1 cellular context compared by ENCODE assay signal in the genomic region with DNA sequence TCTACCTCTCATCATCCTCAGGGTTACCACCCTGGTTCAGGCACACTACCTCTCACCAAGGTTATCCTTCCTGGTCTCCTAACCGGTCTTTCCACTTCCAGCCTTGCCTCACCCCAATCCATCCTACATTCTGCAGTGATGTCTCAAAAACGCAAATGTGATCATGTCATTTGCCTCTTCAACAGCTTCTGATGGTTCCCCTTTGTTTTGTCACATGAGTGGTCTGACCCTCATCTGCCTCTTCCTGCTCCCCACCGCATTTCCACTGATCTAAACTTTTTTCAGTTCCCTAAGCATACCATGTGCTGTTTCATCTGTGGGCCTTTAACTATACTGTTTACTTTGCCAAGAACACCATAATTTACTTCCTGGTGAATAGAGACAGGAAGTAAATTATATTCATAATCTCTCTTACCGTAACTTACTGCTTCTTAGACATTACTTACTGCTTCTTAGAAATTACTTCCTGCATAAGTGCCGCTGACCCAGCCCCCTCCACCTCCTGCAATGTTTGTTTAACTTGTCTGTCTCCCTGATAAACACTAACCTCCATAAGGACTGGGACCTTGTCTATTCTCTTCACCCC.
TF ChIP-seq lines count a peak whose summit lies in the region.

No MANE protein-coding gene starts in this region.

TF ChIP-seq in GM12878, 131 proteins besides CTCF, POLR2A, EP300 and RAD21 (continued from another document and continues in another):
- TF ChIP-seq, protein P1, sequence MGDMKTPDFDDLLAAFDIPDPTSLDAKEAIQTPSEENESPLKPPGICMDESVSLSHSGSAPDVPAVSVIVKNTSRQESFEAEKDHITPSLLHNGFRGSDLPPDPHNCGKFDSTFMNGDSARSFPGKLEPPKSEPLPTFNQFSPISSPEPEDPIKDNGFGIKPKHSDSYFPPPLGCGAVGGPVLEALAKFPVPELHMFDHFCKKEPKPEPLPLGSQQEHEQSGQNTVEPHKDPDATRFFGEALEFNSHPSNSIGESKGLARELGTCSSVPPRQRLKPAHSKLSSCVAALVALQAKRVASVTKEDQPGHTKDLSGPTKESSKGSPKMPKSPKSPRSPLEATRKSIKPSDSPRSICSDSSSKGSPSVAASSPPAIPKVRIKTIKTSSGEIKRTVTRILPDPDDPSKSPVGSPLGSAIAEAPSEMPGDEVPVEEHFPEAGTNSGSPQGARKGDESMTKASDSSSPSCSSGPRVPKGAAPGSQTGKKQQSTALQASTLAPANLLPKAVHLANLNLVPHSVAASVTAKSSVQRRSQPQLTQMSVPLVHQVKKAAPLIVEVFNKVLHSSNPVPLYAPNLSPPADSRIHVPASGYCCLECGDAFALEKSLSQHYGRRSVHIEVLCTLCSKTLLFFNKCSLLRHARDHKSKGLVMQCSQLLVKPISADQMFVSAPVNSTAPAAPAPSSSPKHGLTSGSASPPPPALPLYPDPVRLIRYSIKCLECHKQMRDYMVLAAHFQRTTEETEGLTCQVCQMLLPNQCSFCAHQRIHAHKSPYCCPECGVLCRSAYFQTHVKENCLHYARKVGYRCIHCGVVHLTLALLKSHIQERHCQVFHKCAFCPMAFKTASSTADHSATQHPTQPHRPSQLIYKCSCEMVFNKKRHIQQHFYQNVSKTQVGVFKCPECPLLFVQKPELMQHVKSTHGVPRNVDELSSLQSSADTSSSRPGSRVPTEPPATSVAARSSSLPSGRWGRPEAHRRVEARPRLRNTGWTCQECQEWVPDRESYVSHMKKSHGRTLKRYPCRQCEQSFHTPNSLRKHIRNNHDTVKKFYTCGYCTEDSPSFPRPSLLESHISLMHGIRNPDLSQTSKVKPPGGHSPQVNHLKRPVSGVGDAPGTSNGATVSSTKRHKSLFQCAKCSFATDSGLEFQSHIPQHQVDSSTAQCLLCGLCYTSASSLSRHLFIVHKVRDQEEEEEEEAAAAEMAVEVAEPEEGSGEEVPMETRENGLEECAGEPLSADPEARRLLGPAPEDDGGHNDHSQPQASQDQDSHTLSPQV (IDR thresholded peaks at IDR 0.05) = no peak
- TF ChIP-seq, protein P2, sequence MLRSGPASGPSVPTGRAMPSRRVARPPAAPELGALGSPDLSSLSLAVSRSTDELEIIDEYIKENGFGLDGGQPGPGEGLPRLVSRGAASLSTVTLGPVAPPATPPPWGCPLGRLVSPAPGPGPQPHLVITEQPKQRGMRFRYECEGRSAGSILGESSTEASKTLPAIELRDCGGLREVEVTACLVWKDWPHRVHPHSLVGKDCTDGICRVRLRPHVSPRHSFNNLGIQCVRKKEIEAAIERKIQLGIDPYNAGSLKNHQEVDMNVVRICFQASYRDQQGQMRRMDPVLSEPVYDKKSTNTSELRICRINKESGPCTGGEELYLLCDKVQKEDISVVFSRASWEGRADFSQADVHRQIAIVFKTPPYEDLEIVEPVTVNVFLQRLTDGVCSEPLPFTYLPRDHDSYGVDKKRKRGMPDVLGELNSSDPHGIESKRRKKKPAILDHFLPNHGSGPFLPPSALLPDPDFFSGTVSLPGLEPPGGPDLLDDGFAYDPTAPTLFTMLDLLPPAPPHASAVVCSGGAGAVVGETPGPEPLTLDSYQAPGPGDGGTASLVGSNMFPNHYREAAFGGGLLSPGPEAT (IDR thresholded peaks at IDR 0.05; ENCODE audit: low read depth) = no peak
- no peak for TF ChIP-seq EGR1 (IDR thresholded peaks at IDR 0.05; ENCODE audit: borderline replicate concordance in 1 of 2, low read depth in 2 of 2, low read length in 2 of 2)
- TF ChIP-seq YBX1 (IDR thresholded peaks at IDR 0.05) = no peak
- peak; percentile 69 to 73 for TF ChIP-seq BHLHE40 (IDR thresholded peaks at IDR 0.05; ENCODE audit: borderline replicate concordance in 1 of 2, low read depth in 2 of 2, low read length in 1 of 2)
- TF ChIP-seq, protein P3, sequence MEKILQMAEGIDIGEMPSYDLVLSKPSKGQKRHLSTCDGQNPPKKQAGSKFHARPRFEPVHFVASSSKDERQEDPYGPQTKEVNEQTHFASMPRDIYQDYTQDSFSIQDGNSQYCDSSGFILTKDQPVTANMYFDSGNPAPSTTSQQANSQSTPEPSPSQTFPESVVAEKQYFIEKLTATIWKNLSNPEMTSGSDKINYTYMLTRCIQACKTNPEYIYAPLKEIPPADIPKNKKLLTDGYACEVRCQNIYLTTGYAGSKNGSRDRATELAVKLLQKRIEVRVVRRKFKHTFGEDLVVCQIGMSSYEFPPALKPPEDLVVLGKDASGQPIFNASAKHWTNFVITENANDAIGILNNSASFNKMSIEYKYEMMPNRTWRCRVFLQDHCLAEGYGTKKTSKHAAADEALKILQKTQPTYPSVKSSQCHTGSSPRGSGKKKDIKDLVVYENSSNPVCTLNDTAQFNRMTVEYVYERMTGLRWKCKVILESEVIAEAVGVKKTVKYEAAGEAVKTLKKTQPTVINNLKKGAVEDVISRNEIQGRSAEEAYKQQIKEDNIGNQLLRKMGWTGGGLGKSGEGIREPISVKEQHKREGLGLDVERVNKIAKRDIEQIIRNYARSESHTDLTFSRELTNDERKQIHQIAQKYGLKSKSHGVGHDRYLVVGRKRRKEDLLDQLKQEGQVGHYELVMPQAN (conservative IDR thresholded peaks at IDR 0.05) = no peak
- TF ChIP-seq, protein P4, sequence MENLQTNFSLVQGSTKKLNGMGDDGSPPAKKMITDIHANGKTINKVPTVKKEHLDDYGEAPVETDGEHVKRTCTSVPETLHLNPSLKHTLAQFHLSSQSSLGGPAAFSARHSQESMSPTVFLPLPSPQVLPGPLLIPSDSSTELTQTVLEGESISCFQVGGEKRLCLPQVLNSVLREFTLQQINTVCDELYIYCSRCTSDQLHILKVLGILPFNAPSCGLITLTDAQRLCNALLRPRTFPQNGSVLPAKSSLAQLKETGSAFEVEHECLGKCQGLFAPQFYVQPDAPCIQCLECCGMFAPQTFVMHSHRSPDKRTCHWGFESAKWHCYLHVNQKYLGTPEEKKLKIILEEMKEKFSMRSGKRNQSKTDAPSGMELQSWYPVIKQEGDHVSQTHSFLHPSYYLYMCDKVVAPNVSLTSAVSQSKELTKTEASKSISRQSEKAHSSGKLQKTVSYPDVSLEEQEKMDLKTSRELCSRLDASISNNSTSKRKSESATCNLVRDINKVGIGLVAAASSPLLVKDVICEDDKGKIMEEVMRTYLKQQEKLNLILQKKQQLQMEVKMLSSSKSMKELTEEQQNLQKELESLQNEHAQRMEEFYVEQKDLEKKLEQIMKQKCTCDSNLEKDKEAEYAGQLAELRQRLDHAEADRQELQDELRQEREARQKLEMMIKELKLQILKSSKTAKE (IDR thresholded peaks at IDR 0.05; ENCODE audit: low read depth, poor library complexity, severe bottlenecking) = no peak
- TF ChIP-seq POU2F2 (IDR thresholded peaks at IDR 0.05; ENCODE audit: borderline replicate concordance, low read depth, low read length) = no peak
- TF ChIP-seq BACH1 (IDR thresholded peaks at IDR 0.05; ENCODE audit: borderline replicate concordance) = no peak
- no peak for TF ChIP-seq NR2F1 (conservative IDR thresholded peaks at IDR 0.05)
- no peak for TF ChIP-seq MYC (IDR thresholded peaks at IDR 0.05; ENCODE audit: insufficient read depth, insufficient read length, insufficient replicate concordance, low read length, severe bottlenecking)
- TF ChIP-seq PAX8 (IDR thresholded peaks at IDR 0.05) = no peak
- no peak for TF ChIP-seq POLR2AphosphoS2 (IDR thresholded peaks at IDR 0.05; ENCODE audit: low read depth, low read length)
- peak; percentile 54; the same call in 1 of the 2 replicates for TF ChIP-seq RAD51 (IDR thresholded peaks at IDR 0.05)
- TF ChIP-seq POLR2AphosphoS5 (IDR thresholded peaks at IDR 0.05; ENCODE audit: low read length) = no peak
- TF ChIP-seq, protein P5, sequence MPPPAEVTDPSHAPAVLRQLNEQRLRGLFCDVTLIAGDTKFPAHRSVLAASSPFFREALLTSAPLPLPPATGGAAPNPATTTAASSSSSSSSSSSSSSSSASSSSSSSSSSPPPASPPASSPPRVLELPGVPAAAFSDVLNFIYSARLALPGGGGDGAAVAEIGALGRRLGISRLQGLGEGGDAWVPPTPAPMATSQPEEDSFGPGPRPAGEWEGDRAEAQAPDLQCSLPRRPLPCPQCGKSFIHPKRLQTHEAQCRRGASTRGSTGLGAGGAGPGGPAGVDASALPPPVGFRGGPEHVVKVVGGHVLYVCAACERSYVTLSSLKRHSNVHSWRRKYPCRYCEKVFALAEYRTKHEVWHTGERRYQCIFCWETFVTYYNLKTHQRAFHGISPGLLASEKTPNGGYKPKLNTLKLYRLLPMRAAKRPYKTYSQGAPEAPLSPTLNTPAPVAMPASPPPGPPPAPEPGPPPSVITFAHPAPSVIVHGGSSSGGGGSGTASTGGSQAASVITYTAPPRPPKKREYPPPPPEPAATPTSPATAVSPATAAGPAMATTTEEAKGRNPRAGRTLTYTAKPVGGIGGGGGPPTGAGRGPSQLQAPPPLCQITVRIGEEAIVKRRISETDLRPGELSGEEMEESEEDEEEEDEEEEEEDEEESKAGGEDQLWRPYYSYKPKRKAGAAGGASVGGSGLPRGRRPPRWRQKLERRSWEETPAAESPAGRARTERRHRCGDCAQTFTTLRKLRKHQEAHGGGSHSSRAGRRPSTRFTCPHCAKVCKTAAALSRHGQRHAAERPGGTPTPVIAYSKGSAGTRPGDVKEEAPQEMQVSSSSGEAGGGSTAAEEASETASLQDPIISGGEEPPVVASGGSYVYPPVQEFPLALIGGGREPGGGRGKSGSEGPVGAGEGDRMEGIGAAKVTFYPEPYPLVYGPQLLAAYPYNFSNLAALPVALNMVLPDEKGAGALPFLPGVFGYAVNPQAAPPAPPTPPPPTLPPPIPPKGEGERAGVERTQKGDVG (CRISPR knock-in tag; IDR thresholded peaks at IDR 0.05) = no peak
- peak; percentile 77; the same call in 1 of the 2 replicates for TF ChIP-seq SPI1 (IDR thresholded peaks at IDR 0.05; ENCODE audit: borderline replicate concordance, insufficient read depth, low read depth, low read length)
- no peak for TF ChIP-seq BCL11A (IDR thresholded peaks at IDR 0.05; ENCODE audit: low read depth, low read length)
- TF ChIP-seq, protein P6, sequence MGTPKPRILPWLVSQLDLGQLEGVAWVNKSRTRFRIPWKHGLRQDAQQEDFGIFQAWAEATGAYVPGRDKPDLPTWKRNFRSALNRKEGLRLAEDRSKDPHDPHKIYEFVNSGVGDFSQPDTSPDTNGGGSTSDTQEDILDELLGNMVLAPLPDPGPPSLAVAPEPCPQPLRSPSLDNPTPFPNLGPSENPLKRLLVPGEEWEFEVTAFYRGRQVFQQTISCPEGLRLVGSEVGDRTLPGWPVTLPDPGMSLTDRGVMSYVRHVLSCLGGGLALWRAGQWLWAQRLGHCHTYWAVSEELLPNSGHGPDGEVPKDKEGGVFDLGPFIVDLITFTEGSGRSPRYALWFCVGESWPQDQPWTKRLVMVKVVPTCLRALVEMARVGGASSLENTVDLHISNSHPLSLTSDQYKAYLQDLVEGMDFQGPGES (IDR thresholded peaks at IDR 0.05) = no peak
- TF ChIP-seq, protein P7, sequence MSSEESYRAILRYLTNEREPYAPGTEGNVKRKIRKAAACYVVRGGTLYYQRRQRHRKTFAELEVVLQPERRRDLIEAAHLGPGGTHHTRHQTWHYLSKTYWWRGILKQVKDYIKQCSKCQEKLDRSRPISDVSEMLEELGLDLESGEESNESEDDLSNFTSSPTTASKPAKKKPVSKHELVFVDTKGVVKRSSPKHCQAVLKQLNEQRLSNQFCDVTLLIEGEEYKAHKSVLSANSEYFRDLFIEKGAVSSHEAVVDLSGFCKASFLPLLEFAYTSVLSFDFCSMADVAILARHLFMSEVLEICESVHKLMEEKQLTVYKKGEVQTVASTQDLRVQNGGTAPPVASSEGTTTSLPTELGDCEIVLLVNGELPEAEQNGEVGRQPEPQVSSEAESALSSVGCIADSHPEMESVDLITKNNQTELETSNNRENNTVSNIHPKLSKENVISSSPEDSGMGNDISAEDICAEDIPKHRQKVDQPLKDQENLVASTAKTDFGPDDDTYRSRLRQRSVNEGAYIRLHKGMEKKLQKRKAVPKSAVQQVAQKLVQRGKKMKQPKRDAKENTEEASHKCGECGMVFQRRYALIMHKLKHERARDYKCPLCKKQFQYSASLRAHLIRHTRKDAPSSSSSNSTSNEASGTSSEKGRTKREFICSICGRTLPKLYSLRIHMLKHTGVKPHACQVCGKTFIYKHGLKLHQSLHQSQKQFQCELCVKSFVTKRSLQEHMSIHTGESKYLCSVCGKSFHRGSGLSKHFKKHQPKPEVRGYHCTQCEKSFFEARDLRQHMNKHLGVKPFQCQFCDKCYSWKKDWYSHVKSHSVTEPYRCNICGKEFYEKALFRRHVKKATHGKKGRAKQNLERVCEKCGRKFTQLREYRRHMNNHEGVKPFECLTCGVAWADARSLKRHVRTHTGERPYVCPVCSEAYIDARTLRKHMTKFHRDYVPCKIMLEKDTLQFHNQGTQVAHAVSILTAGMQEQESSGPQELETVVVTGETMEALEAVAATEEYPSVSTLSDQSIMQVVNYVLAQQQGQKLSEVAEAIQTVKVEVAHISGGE (CRISPR knock-in tag; IDR thresholded peaks at IDR 0.05) = no peak
- peak; percentile 59; the same call in 1 of the 2 replicates for TF ChIP-seq HDGF (IDR thresholded peaks at IDR 0.05)
- TF ChIP-seq CBFB (IDR thresholded peaks at IDR 0.05; ENCODE audit: low read depth) = 0 out of 2 replicates have a peak, but pooled peaks have one; percentile 41
- TF ChIP-seq, protein P8, sequence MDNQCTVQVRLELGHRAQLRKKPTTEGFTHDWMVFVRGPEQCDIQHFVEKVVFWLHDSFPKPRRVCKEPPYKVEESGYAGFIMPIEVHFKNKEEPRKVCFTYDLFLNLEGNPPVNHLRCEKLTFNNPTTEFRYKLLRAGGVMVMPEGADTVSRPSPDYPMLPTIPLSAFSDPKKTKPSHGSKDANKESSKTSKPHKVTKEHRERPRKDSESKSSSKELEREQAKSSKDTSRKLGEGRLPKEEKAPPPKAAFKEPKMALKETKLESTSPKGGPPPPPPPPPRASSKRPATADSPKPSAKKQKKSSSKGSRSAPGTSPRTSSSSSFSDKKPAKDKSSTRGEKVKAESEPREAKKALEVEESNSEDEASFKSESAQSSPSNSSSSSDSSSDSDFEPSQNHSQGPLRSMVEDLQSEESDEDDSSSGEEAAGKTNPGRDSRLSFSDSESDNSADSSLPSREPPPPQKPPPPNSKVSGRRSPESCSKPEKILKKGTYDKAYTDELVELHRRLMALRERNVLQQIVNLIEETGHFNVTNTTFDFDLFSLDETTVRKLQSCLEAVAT (IDR thresholded peaks at IDR 0.05) = no peak
- TF ChIP-seq LARP7 (IDR thresholded peaks at IDR 0.05) = no peak
- no peak for TF ChIP-seq NR2C2 (IDR thresholded peaks at IDR 0.05; ENCODE audit: borderline replicate concordance, control insufficient read depth, insufficient read length, low read depth)
- TF ChIP-seq CREM (IDR thresholded peaks at IDR 0.05; ENCODE audit: low read depth) = peak; percentile 27; the same call in 1 of the 2 replicates
- peak; percentile 63 for TF ChIP-seq NR2C1 (IDR thresholded peaks at IDR 0.05)
- no peak for TF ChIP-seq ASH2L (IDR thresholded peaks at IDR 0.05; ENCODE audit: borderline replicate concordance, low read depth)
- TF ChIP-seq, protein P9, sequence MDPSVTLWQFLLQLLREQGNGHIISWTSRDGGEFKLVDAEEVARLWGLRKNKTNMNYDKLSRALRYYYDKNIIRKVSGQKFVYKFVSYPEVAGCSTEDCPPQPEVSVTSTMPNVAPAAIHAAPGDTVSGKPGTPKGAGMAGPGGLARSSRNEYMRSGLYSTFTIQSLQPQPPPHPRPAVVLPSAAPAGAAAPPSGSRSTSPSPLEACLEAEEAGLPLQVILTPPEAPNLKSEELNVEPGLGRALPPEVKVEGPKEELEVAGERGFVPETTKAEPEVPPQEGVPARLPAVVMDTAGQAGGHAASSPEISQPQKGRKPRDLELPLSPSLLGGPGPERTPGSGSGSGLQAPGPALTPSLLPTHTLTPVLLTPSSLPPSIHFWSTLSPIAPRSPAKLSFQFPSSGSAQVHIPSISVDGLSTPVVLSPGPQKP (IDR thresholded peaks at IDR 0.05; ENCODE audit: low read depth, low read length) = no peak
- no peak for TF ChIP-seq ZSCAN29 (IDR thresholded peaks at IDR 0.05)
